Comparison of ENCODE assay signal across 25 cellular contexts in the genomic region with DNA sequence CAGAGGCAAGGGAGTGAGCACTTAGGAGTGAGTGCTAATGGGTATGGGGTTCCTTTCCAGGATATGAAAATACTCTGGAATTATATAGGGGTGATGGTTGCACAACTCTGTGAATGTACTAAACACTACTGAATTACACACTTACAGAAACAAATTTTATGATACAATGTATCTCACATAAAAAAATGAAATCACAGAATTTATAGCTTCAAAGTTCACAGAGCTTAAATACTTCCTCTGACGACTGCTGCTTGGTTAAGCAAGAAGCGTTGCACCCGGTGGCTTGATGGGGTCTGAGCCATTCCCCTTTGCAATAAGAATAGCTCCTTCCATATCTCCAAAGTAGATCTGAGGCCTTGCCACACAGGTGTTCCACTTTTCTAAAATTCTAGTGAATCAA.
"Had no signal": no experiment of that assay in that cellular context is flagged by ENCODE, and none has a peak within 500 bp of the region (broad histone marks: within the 10 kb centered on the region; RNA-seq: fewer than 3 reads in every experiment).

No MANE protein-coding gene starts in this region.

- H3K4me1 ChIP-seq: stomach, suprapubic skin, testis, thyroid gland, tibial artery, tibial nerve, upper lobe of left lung, upper lobe of right lung, uterus, vagina had no signal

- H3K36me3 ChIP-seq: stomach, suprapubic skin, thoracic aorta, thyroid gland, tibial artery, tibial nerve, upper lobe of left lung, upper lobe of right lung, uterus, vagina had no signal

- H3K4me3 ChIP-seq: stomach, suprapubic skin, testis, thoracic aorta, thyroid gland, tibial artery, tibial nerve, upper lobe of left lung, upper lobe of right lung, uterus, vagina had no signal

- H3K9me3 ChIP-seq: suprapubic skin, testis, thoracic aorta, thyroid gland, tibial artery, tibial nerve, upper lobe of left lung, upper lobe of right lung, uterus, vagina had no signal

- DNase-seq: stimulated activated CD4-positive, alpha-beta T cell treated with anti-CD3 and anti-CD28 coated beads, Interleukin-2, amount 100 ng/mL, for 48 hours; stimulated activated CD4-positive, alpha-beta T cell treated with anti-CD3 and anti-CD28 coated beads, Interleukin-4, amount 100 ng/mL, for 1 hour; stimulated activated CD4-positive, alpha-beta T cell treated with anti-CD3 and anti-CD28 coated beads, Interleukin-4, amount 100 ng/mL, for 24 hours; stimulated activated CD4-positive, alpha-beta T cell treated with anti-CD3 and anti-CD28 coated beads, Interleukin-4, amount 100 ng/mL, for 4 hours; stimulated activated CD8-positive, alpha-beta memory T cell treated with anti-CD3 and anti-CD28 coated beads, Interleukin-4, amount 100 ng/mL, for 48 hours; stimulated activated naive B cell treated with anti-CD40 and anti-IgM and Interleukin-4, amounts not matched to agents 10 μg/mL and 1 μg/mL and 100 μg/mL, for 72 hours; stimulated activated naive CD4-positive, alpha-beta T cell; stimulated activated naive CD4-positive, alpha-beta T cell treated with Interleukin-2 at 50 U/mL for 16 hours; stimulated activated naive CD8-positive, alpha-beta T cell treated with anti-CD3 and anti-CD28 coated beads, Interleukin-15, amount 100 ng/mL, for 72 hours; stimulated activated naive CD8-positive, alpha-beta T cell treated with anti-CD3 and anti-CD28 coated beads, Interleukin-15, Interleukin-2, amounts not matched to agents 100 U/mL and 50 U/mL, for 24 hours; stomach; substantia nigra; testis; thyroid gland; tibial artery; trophoblast cell; upper lobe of left lung; upper lobe of right lung; uterus had no signal

- ATAC-seq: stimulated activated effector memory CD8-positive, alpha-beta T cell treated with anti-CD3 and anti-CD28 coated beads, Interleukin-12 subunit alpha, Interleukin-12 subunit beta, amount 100 ng/mL, for 72 hours; stimulated activated memory B cell treated with anti-CD40 and anti-IgM and Interleukin-4, amounts not matched to agents 10 μg/mL and 1 μg/mL and 100 μg/mL, for 72 hours; stimulated activated naive B cell treated with anti-CD40 and anti-IgM and Interleukin-4, amounts not matched to agents 10 μg/mL and 1 μg/mL and 100 μg/mL, for 72 hours; stimulated activated naive CD8-positive, alpha-beta T cell treated with anti-CD3 and anti-CD28 coated beads, Interleukin-15, amount 100 ng/mL, for 72 hours; stimulated activated naive CD8-positive, alpha-beta T cell treated with anti-CD3 and anti-CD28 coated beads, Interleukin-15, Interleukin-2, amounts not matched to agents 100 U/mL and 50 U/mL, for 24 hours; upper lobe of right lung had no signal

- H3K27me3 ChIP-seq: stomach, suprapubic skin, testis, thyroid gland, tibial artery, tibial nerve, upper lobe of left lung, upper lobe of right lung, uterus, vagina had no signal

- H3K27ac ChIP-seq: stomach, suprapubic skin, testis, thoracic aorta, thyroid gland, tibial artery, tibial nerve, upper lobe of left lung, upper lobe of right lung, uterus, vagina had no signal
